26 cellular contexts compared by ENCODE assay signal in the genomic region with DNA sequence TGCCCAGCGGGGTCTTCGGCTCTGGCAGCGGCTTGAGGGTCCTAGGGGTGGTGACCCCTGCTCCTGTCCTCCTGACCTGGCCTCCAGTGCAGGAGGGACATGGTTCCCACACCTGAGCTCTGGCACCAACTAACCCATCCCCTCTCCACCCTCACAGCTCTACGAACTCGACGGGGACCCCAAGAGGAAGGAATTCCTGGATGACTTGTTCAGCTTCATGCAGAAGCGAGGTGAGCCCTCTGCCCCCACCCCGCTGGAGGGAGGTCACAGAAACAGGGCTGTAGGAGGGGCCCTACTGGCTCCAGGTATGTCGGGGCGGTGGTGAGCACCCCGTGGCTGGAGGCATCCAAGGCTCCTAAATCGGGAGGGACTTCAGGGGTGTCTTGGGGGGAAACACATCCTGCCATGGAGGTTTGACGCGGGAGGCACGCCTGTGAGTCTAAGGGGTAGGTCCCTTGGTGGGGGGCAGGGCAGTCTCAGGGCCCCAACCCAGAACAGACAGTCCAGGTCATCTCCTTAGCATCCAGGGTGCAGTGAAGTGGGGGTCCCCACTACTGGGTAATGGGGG. TPM values are rescaled to one million over a fixed set of nuclear protein-coding genes. Genes with fewer than 3 reads are reported as not detected.
DNase-seq lines count a peak whose midpoint lies in the region; ATAC-seq, FAIRE-seq and TF ChIP-seq lines count a peak whose summit lies in the region.
"Had no signal": no experiment of that assay in that cellular context is flagged by ENCODE, and none has a peak within 500 bp of the region (broad histone marks: within the 10 kb centered on the region; RNA-seq: fewer than 3 reads in every experiment).

No MANE protein-coding gene starts in this region.

- no peak overlapping the region; the same call in 1 of the 2 replicates for H3K27ac Mint-ChIP-seq in WTC11
- H3K27ac Mint-ChIP-seq: activated CD4-positive, alpha-beta memory T cell treated with anti-CD3 and anti-CD28 coated beads, Interleukin-2, amount 10 ng/mL, durations not matched to agents 7 days and 5 days; activated naive CD4-positive, alpha-beta T cell treated with anti-CD3 and anti-CD28 coated beads, Interleukin-2, amount 10 ng/mL, durations not matched to agents 7 days and 5 days had no signal

- POLR2A ChIA-PET in WTC11 (lab: Charles Lee) (no interaction called here), PC-9 (lab: Charles Lee; ENCODE audit: unreplicated experiment) (no interaction called here)

- no peaks in the 10 kb centered on the region for H3K9me3 ChIP-seq in kidney (ENCODE audit: control insufficient read depth in 1 of 2, low read length in 2 of 2)
- no peaks in the 10 kb centered on the region for H3K9me3 ChIP-seq in PC-9 (ENCODE audit: insufficient read depth, low read depth)
- no peaks in the 10 kb centered on the region for H3K9me3 ChIP-seq in body of pancreas
- H3K9me3 ChIP-seq: testis, vagina had no signal

- peak; percentile 54 for ATAC-seq in WTC11
- ATAC-seq in HG03565 (IDR thresholded peaks at IDR 0.05; ENCODE audit: unreplicated experiment), result no peak
- no peak for ATAC-seq in body of pancreas
- ATAC-seq: activated CD4-positive, CD25-positive, alpha-beta regulatory T cell treated with anti-CD3 and anti-CD28 coated beads, Interleukin-2, amount 50 U/mL, for 24 hours; stimulated activated naive CD8-positive, alpha-beta T cell treated with anti-CD3 and anti-CD28 coated beads, Interleukin-15, Interleukin-2, amounts not matched to agents 100 U/mL and 50 U/mL, for 24 hours had no signal

- TF ChIP-seq CTCF in WTC11 (IDR thresholded peaks at IDR 0.05) (no peak), kidney (IDR thresholded peaks at IDR 0.05; ENCODE audit: borderline replicate concordance, extremely low read depth, insufficient read depth) (no peak), retinal pigment epithelial cell (conservative IDR thresholded peaks at IDR 0.05; ENCODE audit: low read depth, low read length) (peak; percentile 3), PC-9 (conservative IDR thresholded peaks at IDR 0.05) (no peak), body of pancreas (IDR thresholded peaks at IDR 0.05) (no peak)

- no peaks in the 10 kb centered on the region for H4K20me1 ChIP-seq in PC-9 (ENCODE audit: insufficient read depth)

- WGBS in body of pancreas, 2 donors, result 63 to 79% methylated on average over 2 to 13 of the region's 15 CpGs

- TF ChIP-seq POLR2A in body of pancreas (IDR thresholded peaks at IDR 0.05), result no peak

- H3K27ac ChIP-seq in kidney (ENCODE audit: low read depth in 2 of 2, low read length in 2 of 2) (no peak overlapping the region), PC-9 (no peak overlapping the region), body of pancreas (no peak overlapping the region)
- H3K27ac ChIP-seq: 22Rv1, testis, vagina had no signal

- no peaks in the 10 kb centered on the region for H3K27me3 Mint-ChIP-seq in WTC11 (ENCODE audit: low read depth)
- H3K27me3 Mint-ChIP-seq: activated CD4-positive, alpha-beta memory T cell treated with anti-CD3 and anti-CD28 coated beads, Interleukin-2, amount 10 ng/mL, durations not matched to agents 7 days and 5 days; activated naive CD4-positive, alpha-beta T cell treated with anti-CD3 and anti-CD28 coated beads, Interleukin-2, amount 10 ng/mL, durations not matched to agents 7 days and 5 days had no signal

- peaks cover 21% of the 10 kb centered on the region; the same call in 1 of the 2 replicates for H3F3A ChIP-seq in PC-9 (ENCODE audit: insufficient read depth, low read depth)

- peaks cover 28% of the 10 kb centered on the region for H3K4me1 Mint-ChIP-seq in WTC11

- peaks cover 0 to under 1% of the 10 kb centered on the region in 2 donors for H3K36me3 ChIP-seq in kidney (ENCODE audit: control insufficient read depth in 1 of 2, insufficient read depth in 2 of 2, low read length in 2 of 2)
- no peaks in the 10 kb centered on the region for H3K36me3 ChIP-seq in PC-9 (ENCODE audit: low read depth)
- H3K36me3 ChIP-seq in body of pancreas (replicated peaks in 1 of 2; ENCODE audit: insufficient read depth in 1 of 2, low read depth in 2 of 2), result no peaks in the 10 kb centered on the region

- no peak overlapping the region for H2AFZ ChIP-seq in PC-9

- DNase-seq in DMS 273 (lab: John Stamatoyannopoulos, UW; ENCODE audit: unreplicated experiment), result peak; percentile 38
- DNase-seq in DMS 273 treated with DMSO at 0.1 percent for 48 hours (lab: John Stamatoyannopoulos, UW), result no peak
- DNase-seq in WTC11 (ENCODE audit: low spot score), result peak; percentile 66
- DNase-seq in kidney, result peak; percentile 56
- no peak for DNase-seq in retinal pigment epithelial cell (ENCODE audit: low read depth)
- no peak for DNase-seq in PC-9
- DNase-seq in body of pancreas, result no peak
- DNase-seq: activated CD4-positive, alpha-beta memory T cell treated with anti-CD3 and anti-CD28 coated beads, Interleukin-2, amount 10 ng/mL, durations not matched to agents 7 days and 5 days; activated CD8-positive, alpha-beta memory T cell treated with anti-CD3 and anti-CD28 coated beads, Interleukin-2, amount 50 U/mL, for 48 hours; activated naive CD4-positive, alpha-beta T cell treated with anti-CD3 and anti-CD28 coated beads, Interleukin-2, amount 10 ng/mL, durations not matched to agents 7 days and 5 days; NCI-H1092; NCI-H187; NCI-H2227 treated with DMSO at 0.1 percent for 48 hours; NCI-H69; stimulated activated naive CD8-positive, alpha-beta T cell treated with anti-CD3 and anti-CD28 coated beads, Interleukin-15, Interleukin-2, amounts not matched to agents 100 U/mL and 50 U/mL, for 24 hours; testis had no signal

- H3K9me3 Mint-ChIP-seq in WTC11, result peaks cover 1% of the 10 kb centered on the region
- H3K9me3 Mint-ChIP-seq: activated naive CD4-positive, alpha-beta T cell treated with anti-CD3 and anti-CD28 coated beads, Interleukin-2, amount 10 ng/mL, durations not matched to agents 7 days and 5 days had no signal

- H3K4me3 ChIP-seq in kidney (ENCODE audit: low read length in 2 of 2) (no peak overlapping the region), retinal pigment epithelial cell (ENCODE audit: low read length) (no peak overlapping the region), PC-9 (no peak overlapping the region), body of pancreas (no peak overlapping the region)
- H3K4me3 ChIP-seq: testis, vagina had no signal

- peaks cover 20% of the 10 kb centered on the region for H3K36me3 Mint-ChIP-seq in WTC11

- no peaks in the 10 kb centered on the region for H3K9me2 ChIP-seq in PC-9 (ENCODE audit: insufficient read depth)

- no peak for FAIRE-seq in kidney (lab: Jason Lieb, UNC)

- no peak overlapping the region for H3K9ac ChIP-seq in kidney (ENCODE audit: low read length in 2 of 2)

- H3K4me1 ChIP-seq in kidney (ENCODE audit: control insufficient read depth in 1 of 2, insufficient read depth in 1 of 2, low read depth in 1 of 2, low read length in 2 of 2), result peaks cover 5 to 20% of the 10 kb centered on the region in 2 donors
- H3K4me1 ChIP-seq in PC-9 (replicated peaks; ENCODE audit: insufficient read depth), result peaks cover 42% of the 10 kb centered on the region
- H3K4me1 ChIP-seq in body of pancreas, result peaks cover 20% of the 10 kb centered on the region
- H3K4me1 ChIP-seq: testis had no signal

- CTCF ChIA-PET in WTC11 (lab: Charles Lee) (interaction anchor here (0.6 to 1.4 kb wide), 17 partner anchors 10 to 122 kb away, joined by 3 to 13 read pairs (median 3); partner anchors contain the start of genes ABCA7, ARHGAP45 and WDR18), PC-9 (lab: Charles Lee) (no interaction called here)

- no peak overlapping the region for H3K4me3 Mint-ChIP-seq in WTC11
- H3K4me3 Mint-ChIP-seq: activated CD4-positive, alpha-beta memory T cell treated with anti-CD3 and anti-CD28 coated beads, Interleukin-2, amount 10 ng/mL, durations not matched to agents 7 days and 5 days; activated naive CD4-positive, alpha-beta T cell treated with anti-CD3 and anti-CD28 coated beads, Interleukin-2, amount 10 ng/mL, durations not matched to agents 7 days and 5 days had no signal

- H3K4me2 ChIP-seq in PC-9, result no peak overlapping the region

- H3K79me2 ChIP-seq in PC-9 (ENCODE audit: low read depth), result 0 out of 2 replicates have a peak, but pooled peaks cover 4% of the 10 kb centered on the region

- H3K27me3 ChIP-seq in PC-9 (ENCODE audit: insufficient read depth, low read depth) (no peaks in the 10 kb centered on the region), body of pancreas (no peaks in the 10 kb centered on the region)
- H3K27me3 ChIP-seq: testis, vagina had no signal

- intact Hi-C loops in kidney (cut with DNase I), result no loop called here
- intact Hi-C loops in PC-9 (cut with micrococcal nuclease; ENCODE audit: unreplicated experiment), result no loop called here
- intact Hi-C loops in body of pancreas (cut with DNase I), result no loop called here

- BruUV-seq in PC-9 (replicated peaks; lab: Mats Ljungman, UMichigan), result no TSS peak

TF ChIP-seq in WTC11, 78 proteins besides CTCF, POLR2A, EP300 and RAD21 (continues in another document):
- no peak for TF ChIP-seq ZNF263 (CRISPR knock-in tag; IDR thresholded peaks at IDR 0.05; ENCODE audit: low read depth)

RNA-seq across cellular contexts. Expression of gene WDR18, which starts 24.1 kb away (rescaled TPM):
- total RNA-seq in WTC11 (2021) (140 to 147 TPM (median 146 TPM) in 3 replicates), kidney (40.3 TPM), PC-9 (2021) (61.5 and 95.3 TPM in 2 replicates), body of pancreas (10 to 100 TPM; 15.3 to 53.1 TPM)
- 77.2 TPM for polyA plus RNA-seq in kidney (ENCODE audit: insufficient read depth, low read depth, low replicate concordance)

RNA-seq across cellular contexts. Expression of gene ARID3A, which starts 34.2 kb away (rescaled TPM):
- total RNA-seq in WTC11 (2021), result 102 to 116 TPM (median 113 TPM) in 3 replicates
- 16.9 TPM for total RNA-seq in kidney
- 5.6 TPM for polyA plus RNA-seq in kidney (ENCODE audit: insufficient read depth, low read depth, low replicate concordance)
- 9.2 and 10.7 TPM in 2 replicates for total RNA-seq in PC-9 (2021)
- total RNA-seq in body of pancreas, result 1 to 10 TPM; 3.1 to 5.9 TPM

RNA-seq across cellular contexts. Expression of gene GRIN3B, which starts 40.2 kb away (rescaled TPM):
- total RNA-seq in WTC11 (2021), result 1.9 to 2.5 TPM (median 2.4 TPM) in 3 replicates
- 0.44 TPM for total RNA-seq in kidney
- polyA plus RNA-seq in kidney (ENCODE audit: insufficient read depth, low read depth, low replicate concordance), result 0.15 TPM
- total RNA-seq in PC-9 (2021), result 0.11 and 0.13 TPM in 2 replicates
- under 1 TPM in 1 of 2 donors, not detected in 1; 0.26 TPM for total RNA-seq in body of pancreas
- total RNA-seq: H4, skeletal muscle tissue, vagina had no signal

RNA-seq across cellular contexts. Expression of gene KISS1R, which starts 42.9 kb away (rescaled TPM):
- 2.9 to 4.4 TPM (median 3.6 TPM) in 3 replicates for total RNA-seq in WTC11 (2021)
- total RNA-seq in kidney, result 0.69 TPM
- polyA plus RNA-seq in kidney (ENCODE audit: insufficient read depth, low read depth, low replicate concordance), result not detected
- total RNA-seq in PC-9 (2021), result not detected in 2 replicates
- 1 to 10 TPM in 1 of 2 donors, not detected in 1; 3.3 TPM for total RNA-seq in body of pancreas
- total RNA-seq: H4, LHCN-M2, lung microvascular endothelial cell, myocyte, pulmonary artery endothelial cell, skeletal muscle tissue, testis, vagina had no signal

RNA-seq across cellular contexts. Expression of gene R3HDM4, which starts 47.0 kb away (rescaled TPM):
- total RNA-seq in WTC11 (2021), result 85.5 to 99.5 TPM (median 88.3 TPM) in 3 replicates
- 71.4 TPM for total RNA-seq in kidney
- polyA plus RNA-seq in kidney (ENCODE audit: insufficient read depth, low read depth, low replicate concordance), result 47.4 TPM
- 55.8 and 57.5 TPM in 2 replicates for total RNA-seq in PC-9 (2021)
- total RNA-seq in body of pancreas, result 10 to 100 TPM; 11.2 to 34.0 TPM

Comparison
In these comparisons a context has a peak if more than half of its experiments do, and no peak if none do; other contexts are left out.
1. DNase-seq: peak in DMS 273 (single experiment), WTC11 (single experiment) and kidney (single experiment); none in DMS 273 treated with DMSO at 0.1 percent for 48 hours (single experiment), retinal pigment epithelial cell (single experiment), PC-9 (0 of 2) and body of pancreas (0 of 4).